8 cellular contexts compared by ENCODE assay signal in genomic region chr10:101292194-101293006, GRCh38.
DNase-seq lines count a peak whose midpoint lies in the region; FAIRE-seq and TF ChIP-seq lines count a peak whose summit lies in the region.

No MANE protein-coding gene starts in this region.

- no peak for TF ChIP-seq POLR2A in GM12891 (IDR thresholded peaks at IDR 0.05; ENCODE audit: low read depth, low read length)

- no peak for TF ChIP-seq CTCF in tibial artery (IDR thresholded peaks at IDR 0.05)

- intact Hi-C loops in tibial artery (cut with DNase I; ENCODE audit: low total_unique reads) = no loop called here

- DNase-seq in G401 (ENCODE audit: low spot score) (peak; percentile 87), NCI-H2227 treated with DMSO at 0.1 percent for 48 hours (lab: John Stamatoyannopoulos, UW) (peak; percentile 83), medulla oblongata (ENCODE audit: extremely low spot score) (peak; percentile 36), tibial artery (no peak), T1000 (lab: John Stamatoyannopoulos, UW) (no peak), GM12891 (ENCODE audit: insufficient read length, low spot score) (no peak), GM19238 (ENCODE audit: insufficient read length, low spot score) (no peak)

- no peaks in the 10 kb centered on the region for H3K9me3 ChIP-seq in tibial artery

- H3K27me3 ChIP-seq in tibial artery = peaks cover 0 to 97% of the 10 kb centered on the region in 2 donors

- no peak for FAIRE-seq in GM12891 (lab: Jason Lieb, UNC)

- no peaks in the 10 kb centered on the region for H3K36me3 ChIP-seq in tibial artery

- H3K27ac ChIP-seq in cingulate gyrus (ENCODE audit: low read depth, low read length) (peak overlapping the region; percentile 83), tibial artery (no peak overlapping the region)

- peaks cover 0 to 24% (median 20%) of the 10 kb centered on the region in 4 donors for H3K4me1 ChIP-seq in tibial artery

- in situ Hi-C loops in G401 (cut with HindIII; ENCODE audit: low sequenced_read_pairs) = loop anchor here (25.0 kb wide), 1 partner anchor 295 kb away; the partner anchor contains the start of genes DPCD and POLL

- H3K4me3 ChIP-seq in tibial artery = peak overlapping the region; percentile 40 to 56

TF ChIP-seq in GM12891, 5 proteins besides CTCF, POLR2A, EP300 and RAD21:
- TF ChIP-seq POLR2AphosphoS5 (IDR thresholded peaks at IDR 0.05; ENCODE audit: low read depth, low read length) (no peak), TAF1 (IDR thresholded peaks at IDR 0.05; ENCODE audit: low read depth, low read length) (no peak), POU2F2 (IDR thresholded peaks at IDR 0.05; ENCODE audit: low read depth, low read length) (no peak), SPI1 (IDR thresholded peaks at IDR 0.05; ENCODE audit: low read depth, low read length) (no peak), PAX5 (IDR thresholded peaks at IDR 0.05; ENCODE audit: insufficient read depth, low read length, severe bottlenecking) (no peak)

Comparison
In these comparisons a context has a peak if more than half of its experiments do, and no peak if none do; other contexts are left out.
1. DNase-seq: peak in G401 (single experiment), NCI-H2227 treated with DMSO at 0.1 percent for 48 hours (single experiment) and medulla oblongata (single experiment); none in tibial artery (0 of 2), T1000 (single experiment), GM12891 (single experiment) and GM19238 (single experiment).